In the genomic region with DNA sequence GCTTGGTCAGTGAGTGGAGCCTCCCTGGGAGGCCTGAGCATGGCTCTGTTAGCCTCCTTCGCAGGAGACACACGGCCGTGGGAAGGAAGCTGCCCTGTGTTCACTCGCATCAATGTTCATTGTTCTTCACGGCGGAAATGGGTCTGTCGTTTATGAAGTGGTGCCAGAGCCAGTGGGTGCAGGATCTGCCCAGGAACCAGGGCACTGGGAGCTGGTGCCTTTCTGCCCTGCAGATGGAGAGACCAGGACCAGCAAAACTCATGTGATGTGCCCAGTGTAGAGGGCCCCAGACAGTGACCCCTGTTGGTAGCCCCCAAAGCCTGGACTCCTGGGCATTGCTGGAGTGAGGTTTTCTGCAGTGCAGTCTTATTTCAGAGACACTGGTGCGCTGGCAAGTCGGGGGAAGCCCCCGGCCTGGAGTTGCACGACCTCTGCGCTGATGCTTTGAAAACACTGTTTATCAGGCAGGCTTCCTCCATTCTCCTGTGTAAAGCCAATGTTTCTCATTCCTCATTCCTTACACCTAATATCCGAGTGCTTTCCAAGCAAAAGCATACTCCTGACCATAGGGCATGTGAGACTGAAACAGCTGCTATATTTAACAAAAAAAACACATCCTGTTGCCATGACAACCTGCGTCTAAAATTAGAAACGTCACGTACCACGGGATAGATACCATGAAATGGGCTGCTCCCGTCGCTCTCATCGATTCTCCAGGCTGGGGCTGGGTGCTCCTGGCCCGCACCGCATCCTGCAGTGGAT, we compare ENCODE assay signal across 15 cellular contexts.
DNase-seq lines count a peak whose midpoint lies in the region; ATAC-seq and TF ChIP-seq lines count a peak whose summit lies in the region.
"Had no signal": no experiment of that assay in that cellular context is flagged by ENCODE, and none has a peak within 500 bp of the region (broad histone marks: within the 10 kb centered on the region; RNA-seq: fewer than 3 reads in every experiment).

No MANE protein-coding gene starts in this region.

- no peak overlapping the region for H3K18ac ChIP-seq in mesendoderm (ENCODE audit: low read length)

- no peaks in the 10 kb centered on the region for H3K9me3 ChIP-seq in BE2C
- H3K9me3 ChIP-seq in MM.1S (replicated peaks; ENCODE audit: insufficient read depth, low read length) = no peaks in the 10 kb centered on the region
- H3K9me3 ChIP-seq: ovary had no signal

- H4K5ac ChIP-seq in mesendoderm (ENCODE audit: low read length) = no peak overlapping the region

- no peak overlapping the region for H3K9ac ChIP-seq in MM.1S (ENCODE audit: low read length)
- no peak overlapping the region for H3K9ac ChIP-seq in mesendoderm (ENCODE audit: low read length)

- H3K9me3 Mint-ChIP-seq in chondrocyte (ENCODE audit: low read depth) = peaks cover 11% of the 10 kb centered on the region
- H3K9me3 Mint-ChIP-seq: central memory CD8-positive, alpha-beta T cell had no signal

- no peak overlapping the region for H2BK15ac ChIP-seq in mesendoderm (replicated peaks; ENCODE audit: low read depth)

- no peaks in the 10 kb centered on the region for H3F3A ChIP-seq in MM.1S (ENCODE audit: insufficient read depth, low read length)

- no CpG with 5 or more reads among the region's 22 CpGs for WGBS in mesendoderm (ENCODE audit: extremely low coverage, insufficient coverage, low lambda C conversion rate)

- no peak overlapping the region for H3K23ac ChIP-seq in mesendoderm (ENCODE audit: low read length)

- H3K27ac Mint-ChIP-seq in chondrocyte (ENCODE audit: unreplicated experiment) = peak overlapping the region; percentile 94

- peaks cover 10% of the 10 kb centered on the region for H3K27me3 ChIP-seq in BE2C
- H3K27me3 ChIP-seq in MM.1S (replicated peaks; ENCODE audit: insufficient read depth, low read length) = no peaks in the 10 kb centered on the region
- H3K27me3 ChIP-seq in mesendoderm (ENCODE audit: insufficient read depth, low read length, poor library complexity) = no peaks in the 10 kb centered on the region
- H3K27me3 ChIP-seq in foreskin keratinocyte = no peaks in the 10 kb centered on the region
- H3K27me3 ChIP-seq: ovary had no signal

- peak overlapping the region; percentile 23; the same call in 1 of the 2 replicates for H3K27ac ChIP-seq in MM.1S (ENCODE audit: low read length)
- no peak overlapping the region for H3K27ac ChIP-seq in mesendoderm (ENCODE audit: low read depth, low read length)
- H3K27ac ChIP-seq in foreskin keratinocyte = no peak overlapping the region
- H3K27ac ChIP-seq: C4-2B had no signal

- H3K36me3 ChIP-seq in BE2C (no peaks in the 10 kb centered on the region), MM.1S (replicated peaks; ENCODE audit: insufficient read depth, low read length) (no peaks in the 10 kb centered on the region), mesendoderm (ENCODE audit: control insufficient read depth, insufficient read depth, low read length) (no peaks in the 10 kb centered on the region)
- H3K36me3 ChIP-seq: ovary had no signal

- H3K4me1 ChIP-seq in BE2C (no peaks in the 10 kb centered on the region), MM.1S (ENCODE audit: low read length) (0 out of 2 replicates have a peak, but pooled peaks cover 10% of the 10 kb centered on the region), mesendoderm (ENCODE audit: control insufficient read depth, low read depth, low read length) (no peaks in the 10 kb centered on the region), foreskin keratinocyte (no peaks in the 10 kb centered on the region)

- H3K4ac ChIP-seq in mesendoderm (ENCODE audit: low read depth, low read length) = no peak overlapping the region

- peaks cover 40% of the 10 kb centered on the region for H3K4me1 Mint-ChIP-seq in chondrocyte (ENCODE audit: low read depth)
- H3K4me1 Mint-ChIP-seq: central memory CD8-positive, alpha-beta T cell had no signal

- peak; percentile 7; the same call in 1 of the 2 replicates for TF ChIP-seq CTCF in BE2C (IDR thresholded peaks at IDR 0.05; ENCODE audit: low read depth, low read length)
- no peak for TF ChIP-seq CTCF in MM.1S (IDR thresholded peaks at IDR 0.05; ENCODE audit: low read length)
- TF ChIP-seq CTCF in chondrocyte (IDR thresholded peaks at IDR 0.05) = no peak
- TF ChIP-seq CTCF in foreskin keratinocyte (conservative IDR thresholded peaks at IDR 0.05) = no peak

- ATAC-seq in foreskin keratinocyte (no peak), GM18868 (IDR thresholded peaks at IDR 0.05; ENCODE audit: unreplicated experiment) (no peak), GM19452 (IDR thresholded peaks at IDR 0.05; ENCODE audit: unreplicated experiment) (no peak)

- H3K4me3 Mint-ChIP-seq in chondrocyte (ENCODE audit: unreplicated experiment) = no peak overlapping the region
- H3K4me3 Mint-ChIP-seq: central memory CD8-positive, alpha-beta T cell had no signal

- H3K4me3 ChIP-seq in BE2C (ENCODE audit: low read depth, low read length) (no peak overlapping the region), MM.1S (ENCODE audit: low read length) (no peak overlapping the region), mesendoderm (ENCODE audit: low read length) (no peak overlapping the region)
- H3K4me3 ChIP-seq: ovary had no signal

- H3K79me2 ChIP-seq in MM.1S (ENCODE audit: low read length) = no peaks in the 10 kb centered on the region
- no peaks in the 10 kb centered on the region for H3K79me2 ChIP-seq in mesendoderm (ENCODE audit: control insufficient read depth, insufficient read depth, low read length)

- no peaks in the 10 kb centered on the region for H3K27me3 Mint-ChIP-seq in chondrocyte (ENCODE audit: low read depth)

- DNase-seq in BE2C (no peak), MM.1S (no peak), chondrocyte (ENCODE audit: low spot score) (no peak), mesendoderm (peak; percentile 25), foreskin keratinocyte (no peak), SKM-1 treated with dmso at 0.1 percent for 144 hours (lab: John Stamatoyannopoulos, UW; ENCODE audit: unreplicated experiment) (no peak)
- DNase-seq: activated CD4-positive, CD25-positive, alpha-beta regulatory T cell treated with anti-CD3 and anti-CD28 coated beads, Interleukin-2, amount 50 U/mL, for 72 hours; NCI-H524; ovary; stimulated activated CD4-positive, alpha-beta T cell treated with anti-CD3 and anti-CD28 coated beads, Interleukin-2, amount 100 ng/mL, for 48 hours; stimulated activated naive CD4-positive, alpha-beta T cell treated with Interleukin-2 at 50 U/mL for 16 hours had no signal

- H2BK5ac ChIP-seq in mesendoderm (ENCODE audit: low read length) = no peak overlapping the region

- H2AFZ ChIP-seq in MM.1S (ENCODE audit: low read length) = no peak overlapping the region

- H4K20me1 ChIP-seq in MM.1S (ENCODE audit: insufficient read depth, low read length) = no peaks in the 10 kb centered on the region

- no peaks in the 10 kb centered on the region for H3K9me2 ChIP-seq in MM.1S (replicated peaks; ENCODE audit: insufficient read depth, low read length)

- H2AK5ac ChIP-seq in mesendoderm (ENCODE audit: low read length) = no peak overlapping the region

- H3K56ac ChIP-seq in mesendoderm (ENCODE audit: low read length) = no peak overlapping the region

- H3K36me3 Mint-ChIP-seq in chondrocyte (ENCODE audit: low read depth) = peaks cover 4% of the 10 kb centered on the region

- H4K8ac ChIP-seq in mesendoderm (ENCODE audit: low read depth, low read length) = no peak overlapping the region

- no peaks in the 10 kb centered on the region for H3K79me1 ChIP-seq in mesendoderm (ENCODE audit: low read length)

- no peak overlapping the region for H2BK120ac ChIP-seq in mesendoderm (ENCODE audit: low read depth, low read length)

- H3K4me2 ChIP-seq in MM.1S (ENCODE audit: low read depth, low read length) (no peak overlapping the region), mesendoderm (ENCODE audit: low read length) (no peak overlapping the region)
